In the genomic region with DNA sequence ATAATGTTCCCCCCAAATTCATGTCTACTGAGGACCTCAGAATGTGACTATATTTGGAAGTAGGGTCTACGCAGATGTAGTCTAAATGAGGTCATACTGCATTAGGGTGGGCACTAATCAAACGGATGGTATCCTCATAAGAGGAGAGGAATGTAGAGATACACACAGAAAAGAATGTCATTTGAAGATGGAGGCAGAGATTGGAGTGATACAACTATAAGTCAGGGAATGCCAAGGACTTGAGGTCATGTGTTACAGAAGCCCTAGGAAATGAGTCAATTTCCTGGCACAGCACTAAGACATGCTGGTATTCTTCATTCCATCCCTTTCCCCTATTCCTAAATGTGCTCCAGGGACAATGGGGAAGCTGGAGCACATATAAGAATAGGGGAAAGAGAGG, we compare ENCODE assay signal across 9 cellular contexts. TPM values are rescaled to one million over a fixed set of nuclear protein-coding genes. Genes with fewer than 3 reads are reported as not detected.
DNase-seq lines count a peak whose midpoint lies in the region; ATAC-seq and TF ChIP-seq lines count a peak whose summit lies in the region.
"Had no signal": no experiment of that assay in that cellular context is flagged by ENCODE, and none has a peak within 500 bp of the region (broad histone marks: within the 10 kb centered on the region; RNA-seq: fewer than 3 reads in every experiment).

No MANE protein-coding gene starts in this region.

- peak overlapping the region; percentile 83 for H3K4me2 ChIP-seq in PC-3 (ENCODE audit: low read length)
- peak overlapping the region; percentile 97 for H3K4me2 ChIP-seq in osteoblast (ENCODE audit: insufficient read depth, low read length)

- no peaks in the 10 kb centered on the region for H3K36me3 ChIP-seq in CD4-positive, alpha-beta memory T cell (ENCODE audit: insufficient read depth, low read length)
- H3K36me3 ChIP-seq in PC-3 (ENCODE audit: low read depth, low read length) (no peaks in the 10 kb centered on the region), osteoblast (ENCODE audit: insufficient read depth, low read length) (no peaks in the 10 kb centered on the region)

- H4K20me1 ChIP-seq in PC-3 (ENCODE audit: low read length) = no peaks in the 10 kb centered on the region
- H4K20me1 ChIP-seq in osteoblast (ENCODE audit: insufficient read depth, low read length) = no peaks in the 10 kb centered on the region

- no peaks in the 10 kb centered on the region for H3K36me3 Mint-ChIP-seq in CD4-positive, alpha-beta memory T cell
- H3K36me3 Mint-ChIP-seq in effector memory CD8-positive, alpha-beta T cell (ENCODE audit: insufficient read depth) = no peaks in the 10 kb centered on the region

- POLR2A ChIA-PET in CD4-positive, alpha-beta memory T cell (lab: Charles Lee; ENCODE audit: partially characterized antibody) = interaction anchor here (1.2 to 2.7 kb wide), 4 partner anchors 48 to 78 kb away, joined by 4 to 11 read pairs (median 8); a partner anchor contains a TSS
- POLR2A ChIA-PET in PC-3 (lab: Charles Lee; ENCODE audit: unreplicated experiment) = no interaction called here

- H3K79me2 ChIP-seq in PC-3 (ENCODE audit: low read length) = peaks cover 24% of the 10 kb centered on the region
- peaks cover 34% of the 10 kb centered on the region for H3K79me2 ChIP-seq in osteoblast (ENCODE audit: insufficient read depth, low read length)

- no peak overlapping the region for H2AFZ ChIP-seq in PC-3 (ENCODE audit: low read length)
- no peak overlapping the region for H2AFZ ChIP-seq in osteoblast (ENCODE audit: low read length)

- H3K4me1 ChIP-seq in CD4-positive, alpha-beta memory T cell (ENCODE audit: insufficient read depth, low read length) = peaks cover 34% of the 10 kb centered on the region
- H3K4me1 ChIP-seq in PC-3 (ENCODE audit: insufficient read depth, low read length) (peaks cover 41% of the 10 kb centered on the region), osteoblast (ENCODE audit: insufficient read depth, low read length) (peaks cover 53% of the 10 kb centered on the region)

- no peaks in the 10 kb centered on the region for H3K9me2 ChIP-seq in PC-3 (replicated peaks; ENCODE audit: low read length)

- H3K27ac Mint-ChIP-seq in CD4-positive, alpha-beta memory T cell = peak overlapping the region; percentile 35 to 95 (median 94)
- H3K27ac Mint-ChIP-seq in effector memory CD8-positive, alpha-beta T cell = peak overlapping the region; percentile 89 to 92

- no peak for DNase-seq in CD4-positive, alpha-beta memory T cell
- DNase-seq in PC-3 = peak; percentile 91
- DNase-seq in effector memory CD8-positive, alpha-beta T cell = no peak
- peak; percentile 51 for DNase-seq in osteoblast (ENCODE audit: insufficient read length, low spot score, missing footprints)
- DNase-seq in ureter (ENCODE audit: low spot score) = no peak
- no peak for DNase-seq in iPS-NIHi11 (ENCODE audit: low spot score)
- no peak for DNase-seq in NCI-H1105 treated with DMSO at 0.1 percent for 48 hours (lab: John Stamatoyannopoulos, UW)

- H3K27me3 Mint-ChIP-seq in CD4-positive, alpha-beta memory T cell = no peaks in the 10 kb centered on the region
- H3K27me3 Mint-ChIP-seq in effector memory CD8-positive, alpha-beta T cell = no peaks in the 10 kb centered on the region

- TF ChIP-seq CTCF in PC-3 (conservative IDR thresholded peaks at IDR 0.05; ENCODE audit: low read depth, low read length) (no peak), osteoblast (IDR thresholded peaks at IDR 0.05; ENCODE audit: extremely low read depth, low read depth, low read length) (no peak)

- H3K27ac ChIP-seq in CD4-positive, alpha-beta memory T cell (ENCODE audit: low read depth, low read length) = no peak overlapping the region
- H3K27ac ChIP-seq in PC-3 (ENCODE audit: low read length) (peak overlapping the region; percentile 91), osteoblast (ENCODE audit: low read depth, low read length) (peak overlapping the region; percentile 96)
- H3K27ac ChIP-seq: HL-60 had no signal

- no peaks in the 10 kb centered on the region for H3K9me3 ChIP-seq in CD4-positive, alpha-beta memory T cell (ENCODE audit: control insufficient read depth in 1 of 2, low read length in 2 of 2)
- H3K9me3 ChIP-seq in PC-3 (ENCODE audit: low read length) = no peaks in the 10 kb centered on the region
- no peaks in the 10 kb centered on the region for H3K9me3 ChIP-seq in osteoblast (ENCODE audit: low read depth, low read length)

- peaks cover 14% of the 10 kb centered on the region for H3F3A ChIP-seq in PC-3 (ENCODE audit: low read length, unreplicated experiment)

- BruUV-seq in PC-3 (replicated peaks; lab: Mats Ljungman, UMichigan) = no TSS peak

- peak overlapping the region; percentile 62 for H3K9ac ChIP-seq in PC-3 (ENCODE audit: low read length)

- no peak overlapping the region for H3K4me3 ChIP-seq in CD4-positive, alpha-beta memory T cell (ENCODE audit: low read length in 2 of 2)
- H3K4me3 ChIP-seq in PC-3 (ENCODE audit: low read length) = peak overlapping the region; percentile 59; the same call in 1 of the 2 replicates
- peak overlapping the region; percentile 75 for H3K4me3 ChIP-seq in osteoblast (ENCODE audit: insufficient read depth, low read length)

- intact Hi-C loops in CD4-positive, alpha-beta memory T cell (cut with micrococcal nuclease) = loop anchor here (5.0 kb wide), 1 partner anchor 78 kb away; no protein-coding TSS in a partner anchor
- intact Hi-C loops in PC-3 (cut with micrococcal nuclease) = no loop called here

- peaks cover 40 to 62% (median 52%) of the 10 kb centered on the region in 4 donors for H3K4me1 Mint-ChIP-seq in CD4-positive, alpha-beta memory T cell
- peaks cover 22 to 32% of the 10 kb centered on the region in 2 donors for H3K4me1 Mint-ChIP-seq in effector memory CD8-positive, alpha-beta T cell (ENCODE audit: low read depth in 2 of 2)

- ATAC-seq in PC-3 = peak; percentile 87
- no peak for ATAC-seq in effector memory CD8-positive, alpha-beta T cell (replicated peaks)
- no peak for ATAC-seq in GM19035 (IDR thresholded peaks at IDR 0.05; ENCODE audit: unreplicated experiment)

- H3K27me3 ChIP-seq in CD4-positive, alpha-beta memory T cell (ENCODE audit: insufficient read depth, low read length) = no peaks in the 10 kb centered on the region
- H3K27me3 ChIP-seq in PC-3 (ENCODE audit: low read length) = no peaks in the 10 kb centered on the region
- no peaks in the 10 kb centered on the region for H3K27me3 ChIP-seq in osteoblast (ENCODE audit: insufficient read depth, low read length)

- H3K9me3 Mint-ChIP-seq in CD4-positive, alpha-beta memory T cell = peaks cover 0 to 7% (median 3%) of the 10 kb centered on the region in 8 donors
- peaks cover 0 to 6% of the 10 kb centered on the region in 2 donors for H3K9me3 Mint-ChIP-seq in effector memory CD8-positive, alpha-beta T cell

- CTCF ChIA-PET in CD4-positive, alpha-beta memory T cell (lab: Charles Lee; ENCODE audit: partially characterized antibody) = interaction anchor here (1.3 to 2.4 kb wide), 5 partner anchors 12 to 80 kb away, joined by 3 to 12 read pairs (median 9); a partner anchor contains a TSS
- CTCF ChIA-PET in PC-3 (lab: Charles Lee) = no interaction called here

- peak overlapping the region in 6 of 8 donors; percentile 82 to 90 (median 86) for H3K4me3 Mint-ChIP-seq in CD4-positive, alpha-beta memory T cell
- H3K4me3 Mint-ChIP-seq in effector memory CD8-positive, alpha-beta T cell = peak overlapping the region; percentile 52 to 74

RNA-seq across cellular contexts. Expression of a gene that starts 0.8 kb away (rescaled TPM):
- total RNA-seq in CD4-positive, alpha-beta memory T cell = 1 to 10 TPM in 1 of 2 experiments, under 1 TPM in 1; 0.90 to 1.1 TPM
- polyA plus RNA-seq in CD4-positive, alpha-beta memory T cell = 1 to 10 TPM; 1.1 TPM
- total RNA-seq in PC-3 (2014; rRNA removed) = 0.46 and 1.4 TPM in 2 replicates
- 4.7 and 5.3 TPM in 2 replicates for total RNA-seq in osteoblast
- 1.7 TPM for total RNA-seq in ureter

RNA-seq across cellular contexts. Expression of a gene that starts 59.2 kb away (rescaled TPM):
- total RNA-seq in CD4-positive, alpha-beta memory T cell = 10 to 100 TPM; 16.2 to 23.0 TPM
- polyA plus RNA-seq in CD4-positive, alpha-beta memory T cell = 10 to 100 TPM in 1 of 2 donors, 1 to 10 TPM in 1; 7.9 to 10.7 TPM
- 3.8 and 5.1 TPM in 2 replicates for total RNA-seq in PC-3 (2014; rRNA removed)
- total RNA-seq in osteoblast = 0.72 and 1.5 TPM in 2 replicates
- 5.4 TPM for total RNA-seq in ureter

Comparison
In these comparisons a context has a peak if more than half of its experiments do, and no peak if none do; other contexts are left out.
1. DNase-seq: peak in PC-3 (single experiment) and osteoblast (single experiment); none in CD4-positive, alpha-beta memory T cell (0 of 5), effector memory CD8-positive, alpha-beta T cell (0 of 3), ureter (single experiment), iPS-NIHi11 (single experiment) and NCI-H1105 treated with DMSO at 0.1 percent for 48 hours (single experiment).
2. H3K4me3 ChIP-seq: peak in PC-3 (single experiment) and osteoblast (single experiment); none in CD4-positive, alpha-beta memory T cell (0 of 2).